In genomic region chr5:110757118-110757729, GRCh38 we compare ENCODE assay signal across 8 cellular contexts. TPM values are rescaled to one million over a fixed set of nuclear protein-coding genes. Genes with fewer than 3 reads are reported as not detected.
A peak's percentile ranks its signal among the peaks of the same experiment; 100 is the strongest.
DNase-seq lines count a peak whose midpoint lies in the region; ATAC-seq and TF ChIP-seq lines count a peak whose summit lies in the region.

No MANE protein-coding gene starts in this region.

- WGBS in body of pancreas, 2 donors, result 47 to 50% methylated on average over 4 of the region's 4 CpGs

- no peak for TF ChIP-seq POLR2A in body of pancreas (IDR thresholded peaks at IDR 0.05)

- H3K4me3 ChIP-seq in GM06990 (replicated peaks; ENCODE audit: low read depth, low read length) (no peak overlapping the region), body of pancreas (no peak overlapping the region)

- TF ChIP-seq CTCF in GM06990 (IDR thresholded peaks at IDR 0.05; ENCODE audit: insufficient read depth, low read length, poor library complexity, severe bottlenecking) (peak; percentile 59), body of pancreas (IDR thresholded peaks at IDR 0.05) (peak; percentile 31 to 58 (median 47))

- no peak for ATAC-seq in body of pancreas
- no peak for ATAC-seq in HG03521 (IDR thresholded peaks at IDR 0.05; ENCODE audit: unreplicated experiment)
- no peak for ATAC-seq in HG02678 (IDR thresholded peaks at IDR 0.05; ENCODE audit: unreplicated experiment)

- no peak overlapping the region for H3K27ac ChIP-seq in body of pancreas

- H3K4me1 ChIP-seq in body of pancreas, result no peaks in the 10 kb centered on the region

- no peaks in the 10 kb centered on the region for H3K9me3 ChIP-seq in body of pancreas

- H3K36me3 ChIP-seq in GM06990 (ENCODE audit: control insufficient read depth, insufficient read depth, low read length) (peaks cover 6% of the 10 kb centered on the region), body of pancreas (replicated peaks in 1 of 2; ENCODE audit: insufficient read depth in 1 of 2, low read depth in 2 of 2) (peaks cover 0 to 13% of the 10 kb centered on the region in 2 donors)

- H3K27me3 ChIP-seq in GM06990 (replicated peaks; ENCODE audit: control insufficient read depth, insufficient read depth, low read length) (no peaks in the 10 kb centered on the region), body of pancreas (no peaks in the 10 kb centered on the region)

- DNase-seq in AML-193 (lab: John Stamatoyannopoulos, UW) (peak; percentile 34 to 47), GM06990 (ENCODE audit: extremely low read depth, insufficient read length) (no peak), NCI-H2227 (lab: John Stamatoyannopoulos, UW; ENCODE audit: unreplicated experiment) (peak; percentile 54), body of pancreas (peak in 2 of 4 donors; percentile 4 to 26), left kidney (ENCODE audit: low read depth, low spot score) (peak; percentile 60), cerebellar nuclear complex (lab: John Stamatoyannopoulos, UW) (no peak)

- intact Hi-C loops in body of pancreas (cut with DNase I), result no loop called here

RNA-seq across cellular contexts. Expression of gene SLC25A46, which starts 18.4 kb away (rescaled TPM):
- 10 to 100 TPM; 30.7 to 36.3 TPM for total RNA-seq in body of pancreas

RNA-seq across cellular contexts. Expression of gene TMEM232, which starts 30.8 kb away (rescaled TPM):
- total RNA-seq in body of pancreas, result 1 to 10 TPM; 1.3 to 3.1 TPM

Comparison
In these comparisons a context has a peak if more than half of its experiments do, and no peak if none do; other contexts are left out.
1. DNase-seq: peak in AML-193 (2 of 2), NCI-H2227 (single experiment) and left kidney (single experiment); none in GM06990 (single experiment) and cerebellar nuclear complex (0 of 2).